8 cellular contexts compared by ENCODE assay signal in the genomic region with DNA sequence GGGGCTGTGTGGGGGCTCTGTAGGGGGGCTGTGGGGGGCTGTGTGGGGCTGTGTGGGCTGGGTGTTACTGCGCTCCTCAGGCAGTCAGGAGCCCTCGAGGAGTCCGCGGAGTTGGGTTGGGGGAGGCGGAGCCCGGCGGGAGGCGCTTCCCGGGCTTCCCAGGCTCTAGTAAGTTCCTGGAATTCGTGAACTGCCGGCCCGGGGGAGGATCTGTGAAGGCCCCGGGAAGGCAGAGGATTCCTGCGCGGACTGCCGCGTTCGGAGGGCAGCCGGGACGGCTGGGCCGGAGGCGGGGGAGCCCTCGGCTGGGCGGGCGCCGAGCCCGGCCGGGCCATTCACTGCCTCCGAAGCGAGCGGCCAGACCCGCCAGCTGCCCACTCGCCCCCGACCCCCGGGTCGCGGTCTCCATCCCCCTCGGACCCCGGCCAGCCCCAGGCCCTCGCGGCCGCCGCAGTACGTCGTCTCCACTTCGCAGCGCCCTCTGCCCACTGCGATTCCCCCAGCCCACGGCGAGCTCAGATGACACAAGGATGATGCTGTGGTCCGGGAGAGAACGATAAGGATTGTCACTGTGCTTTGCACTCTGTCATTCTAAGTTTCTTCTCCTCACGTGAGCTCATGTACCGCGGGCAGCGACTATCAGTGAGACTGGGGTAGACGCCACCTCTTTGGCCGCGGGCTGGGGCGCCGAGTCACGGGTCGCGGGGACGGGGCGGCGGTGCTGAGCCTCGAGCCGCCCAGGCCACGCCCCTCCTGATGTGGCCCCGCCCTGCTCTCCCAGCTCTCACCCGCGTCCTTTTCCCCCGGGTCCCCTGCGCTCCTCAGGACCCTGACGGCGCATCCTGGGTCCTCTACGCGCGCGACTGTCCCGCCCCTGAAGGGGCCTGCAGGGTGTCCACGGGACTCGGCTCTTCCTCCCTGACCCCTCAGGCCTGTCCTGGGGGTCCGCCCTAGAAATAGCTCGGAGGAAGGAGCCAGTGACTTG.
DNase-seq lines count a peak whose midpoint lies in the region; FAIRE-seq and TF ChIP-seq lines count a peak whose summit lies in the region.

No MANE protein-coding gene starts in this region.

- H3K4me1 ChIP-seq in HAP-1: peaks cover 4% of the 10 kb centered on the region; the same call in 1 of the 2 replicates

- H3K9me3 ChIP-seq in HAP-1 (no peaks in the 10 kb centered on the region), MG63 (no peaks in the 10 kb centered on the region; the same call in 1 of the 2 replicates)

- FAIRE-seq in RCC 7860 (lab: Jason Lieb, UNC): no peak

- H3K36me3 ChIP-seq in HAP-1 (replicated peaks) (no peaks in the 10 kb centered on the region), MG63 (no peaks in the 10 kb centered on the region)

- TF ChIP-seq CTCF in GM12865 (IDR thresholded peaks at IDR 0.05; ENCODE audit: insufficient read depth, low read depth, low read length, missing control alignments): no peak
- no peak for TF ChIP-seq CTCF in choroid plexus epithelial cell (conservative IDR thresholded peaks at IDR 0.05; ENCODE audit: low read depth, low read length)

- DNase-seq in GM12865 (ENCODE audit: low read depth) (peak; percentile 73), HAP-1 (ENCODE audit: low spot score in 2 of 2) (peak; percentile 60 to 90), MG63 (peak; percentile 58), choroid plexus epithelial cell (ENCODE audit: low read depth) (peak; percentile 59), left kidney (ENCODE audit: low read depth, low spot score) (peak; percentile 96), RCC 7860 (ENCODE audit: low spot score) (no peak)
- peak; percentile 62 to 75 for DNase-seq in activated CD4-positive, alpha-beta T cell treated with anti-CD3 and anti-CD28 coated beads for 24 hours (ENCODE audit: low read depth in 2 of 2)
- DNase-seq in stimulated activated CD4-positive, alpha-beta T cell treated with anti-CD3 and anti-CD28 coated beads, Interleukin-2, amount 100 ng/mL, for 24 hours: peak; percentile 82 to 90

- in situ Hi-C loops in HAP-1 (cut with MboI; ENCODE audit: low sequenced_read_pairs): no loop called here

- peak overlapping the region; percentile 90 for H3K4me3 ChIP-seq in GM12865 (ENCODE audit: low read depth, low read length)
- H3K4me3 ChIP-seq in HAP-1: peak overlapping the region; percentile 53
- H3K4me3 ChIP-seq in MG63: peak overlapping the region; percentile 52
- peak overlapping the region; percentile 66 for H3K4me3 ChIP-seq in choroid plexus epithelial cell (ENCODE audit: low read depth, low read length)

- no peaks in the 10 kb centered on the region for H3K27me3 ChIP-seq in HAP-1 (ENCODE audit: low read depth)
- no peaks in the 10 kb centered on the region for H3K27me3 ChIP-seq in MG63
